Comparison of ENCODE assay signal across 1 cellular context in the genomic region with DNA sequence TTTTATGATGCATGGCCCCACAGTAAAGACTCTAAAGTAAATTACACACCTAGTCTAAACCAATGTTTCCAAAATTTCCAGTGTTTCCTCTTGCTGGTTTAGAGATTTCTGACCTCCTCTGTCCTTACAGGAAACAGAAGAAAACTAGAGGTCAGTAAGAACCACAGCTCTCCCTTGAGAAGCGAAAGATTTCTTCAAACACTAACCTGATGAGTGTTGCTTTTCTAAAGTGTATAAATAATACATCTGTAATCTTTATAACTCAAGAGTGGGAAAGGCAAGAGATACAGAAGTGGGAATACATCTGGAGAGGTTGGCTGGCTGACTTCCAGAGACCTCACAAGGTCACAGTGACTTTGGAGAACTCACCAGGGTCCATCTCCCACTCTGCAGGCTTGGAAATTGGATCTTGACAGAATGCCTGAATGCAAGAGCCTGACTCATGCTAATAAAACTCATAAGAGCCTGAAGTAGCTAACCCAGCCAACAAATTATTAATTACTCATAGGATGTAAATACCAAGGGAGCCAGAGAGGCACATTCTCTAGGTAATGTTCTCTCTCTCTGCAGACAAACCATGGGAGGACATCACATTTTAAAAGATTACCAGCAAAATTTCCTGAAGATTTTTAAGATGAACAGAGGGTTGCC.
TF ChIP-seq lines count a peak whose summit lies in the region.

No MANE protein-coding gene starts in this region.

TF ChIP-seq in IMR-90, 13 proteins besides CTCF, POLR2A, EP300 and RAD21:
- TF ChIP-seq RFX5 (IDR thresholded peaks at IDR 0.05; ENCODE audit: low read depth, low read length) (no peak), CEBPB (IDR thresholded peaks at IDR 0.05; ENCODE audit: low read depth, low read length) (no peak), FOS (IDR thresholded peaks at IDR 0.05; ENCODE audit: low read depth, low read length) (no peak), BHLHE40 (IDR thresholded peaks at IDR 0.05; ENCODE audit: low read depth, low read length) (no peak), MAZ (IDR thresholded peaks at IDR 0.05; ENCODE audit: borderline replicate concordance, low read depth, low read length) (no peak), MXI1 (IDR thresholded peaks at IDR 0.05; ENCODE audit: borderline replicate concordance, low read depth, low read length) (no peak), CHD1 (IDR thresholded peaks at IDR 0.05; ENCODE audit: low read depth, low read length) (no peak), NFE2L2 (IDR thresholded peaks at IDR 0.05; ENCODE audit: low read depth, low read length) (no peak), MAFK (IDR thresholded peaks at IDR 0.05; ENCODE audit: low read depth, low read length) (no peak), RCOR1 (IDR thresholded peaks at IDR 0.05; ENCODE audit: insufficient replicate concordance, low read length) (no peak), SMC3 (IDR thresholded peaks at IDR 0.05; ENCODE audit: low read depth, low read length) (no peak)
- TF ChIP-seq, protein P1, sequence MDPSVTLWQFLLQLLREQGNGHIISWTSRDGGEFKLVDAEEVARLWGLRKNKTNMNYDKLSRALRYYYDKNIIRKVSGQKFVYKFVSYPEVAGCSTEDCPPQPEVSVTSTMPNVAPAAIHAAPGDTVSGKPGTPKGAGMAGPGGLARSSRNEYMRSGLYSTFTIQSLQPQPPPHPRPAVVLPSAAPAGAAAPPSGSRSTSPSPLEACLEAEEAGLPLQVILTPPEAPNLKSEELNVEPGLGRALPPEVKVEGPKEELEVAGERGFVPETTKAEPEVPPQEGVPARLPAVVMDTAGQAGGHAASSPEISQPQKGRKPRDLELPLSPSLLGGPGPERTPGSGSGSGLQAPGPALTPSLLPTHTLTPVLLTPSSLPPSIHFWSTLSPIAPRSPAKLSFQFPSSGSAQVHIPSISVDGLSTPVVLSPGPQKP (IDR thresholded peaks at IDR 0.05; ENCODE audit: borderline replicate concordance, low read depth, low read length): no peak
- TF ChIP-seq, protein P2, sequence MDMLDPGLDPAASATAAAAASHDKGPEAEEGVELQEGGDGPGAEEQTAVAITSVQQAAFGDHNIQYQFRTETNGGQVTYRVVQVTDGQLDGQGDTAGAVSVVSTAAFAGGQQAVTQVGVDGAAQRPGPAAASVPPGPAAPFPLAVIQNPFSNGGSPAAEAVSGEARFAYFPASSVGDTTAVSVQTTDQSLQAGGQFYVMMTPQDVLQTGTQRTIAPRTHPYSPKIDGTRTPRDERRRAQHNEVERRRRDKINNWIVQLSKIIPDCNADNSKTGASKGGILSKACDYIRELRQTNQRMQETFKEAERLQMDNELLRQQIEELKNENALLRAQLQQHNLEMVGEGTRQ (IDR thresholded peaks at IDR 0.05; ENCODE audit: low read depth, low read length): no peak
